1 cellular context compared by ENCODE assay signal in genomic region chr17:65530158-65530984, GRCh38.
TF ChIP-seq lines count a peak whose summit lies in the region.

No MANE protein-coding gene starts in this region.

TF ChIP-seq in GM23338, 12 proteins besides CTCF, POLR2A, EP300 and RAD21 (continued from another document):
- TF ChIP-seq, protein P1, sequence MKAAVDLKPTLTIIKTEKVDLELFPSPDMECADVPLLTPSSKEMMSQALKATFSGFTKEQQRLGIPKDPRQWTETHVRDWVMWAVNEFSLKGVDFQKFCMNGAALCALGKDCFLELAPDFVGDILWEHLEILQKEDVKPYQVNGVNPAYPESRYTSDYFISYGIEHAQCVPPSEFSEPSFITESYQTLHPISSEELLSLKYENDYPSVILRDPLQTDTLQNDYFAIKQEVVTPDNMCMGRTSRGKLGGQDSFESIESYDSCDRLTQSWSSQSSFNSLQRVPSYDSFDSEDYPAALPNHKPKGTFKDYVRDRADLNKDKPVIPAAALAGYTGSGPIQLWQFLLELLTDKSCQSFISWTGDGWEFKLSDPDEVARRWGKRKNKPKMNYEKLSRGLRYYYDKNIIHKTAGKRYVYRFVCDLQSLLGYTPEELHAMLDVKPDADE (IDR thresholded peaks at IDR 0.05) = no peak
- no peak for TF ChIP-seq EZH2 (IDR thresholded peaks at IDR 0.05; ENCODE audit: low read depth, unreplicated experiment)
- no peak for TF ChIP-seq REST (IDR thresholded peaks at IDR 0.05; ENCODE audit: unreplicated experiment)
- no peak for TF ChIP-seq EZH2phosphoT487 (IDR thresholded peaks at IDR 0.05; ENCODE audit: unreplicated experiment)
- no peak for TF ChIP-seq POLR2AphosphoS5 (IDR thresholded peaks at IDR 0.05; ENCODE audit: low read depth)
